15 cellular contexts compared by ENCODE assay signal in genomic region chr4:26648260-26648659, GRCh38.
"Had no signal": no experiment of that assay in that cellular context is flagged by ENCODE, and none has a peak within 500 bp of the region (broad histone marks: within the 10 kb centered on the region; RNA-seq: fewer than 3 reads in every experiment).

No MANE protein-coding gene starts in this region.

- H3K27me3 ChIP-seq: ascending aorta, right atrium auricular region, tibial nerve had no signal

- ATAC-seq: activated CD4-positive, CD25-positive, alpha-beta regulatory T cell treated with anti-CD3 and anti-CD28 coated beads, Interleukin-2, amount 50 U/mL, for 24 hours; activated T-cell treated with anti-CD3 and anti-CD28 coated beads, Interleukin-2, amount 50 U/mL, for 4 hours; left lobe of liver had no signal

- H3K4me1 ChIP-seq: ascending aorta, right atrium auricular region, tibial nerve had no signal

- H3K4me3 ChIP-seq: ascending aorta, lung, right atrium auricular region, tibial nerve had no signal

- H3K9me3 ChIP-seq: right atrium auricular region had no signal

- H3K36me3 ChIP-seq: ascending aorta had no signal

- DNase-seq: activated CD4-positive, alpha-beta T cell treated with anti-CD3 and anti-CD28 coated beads, Interleukin-2, amount 10 ng/mL, durations not matched to agents 7 days and 5 days; activated CD8-positive, alpha-beta memory T cell treated with anti-CD3 and anti-CD28 coated beads, Interleukin-2, amount 50 U/mL, for 4 hours; activated effector memory CD4-positive, alpha-beta T cell treated with Interleukin-2 at 50 U/mL for 16 hours; activated T-cell treated with anti-CD3 and anti-CD28 coated beads, Interleukin-2, amount 50 U/mL, for 4 hours; effector memory CD4-positive, alpha-beta T cell; stimulated activated CD4-positive, alpha-beta T cell treated with anti-CD3 and anti-CD28 coated beads, Interleukin-15, amount 100 ng/mL, for 24 hours; stimulated activated CD4-positive, alpha-beta T cell treated with anti-CD3 and anti-CD28 coated beads, Interleukin-2, amount 100 ng/mL, for 48 hours; T-helper 1 cell; T1000 had no signal

- H3K27ac ChIP-seq: ascending aorta, right atrium auricular region, tibial nerve had no signal
